In the genomic region with DNA sequence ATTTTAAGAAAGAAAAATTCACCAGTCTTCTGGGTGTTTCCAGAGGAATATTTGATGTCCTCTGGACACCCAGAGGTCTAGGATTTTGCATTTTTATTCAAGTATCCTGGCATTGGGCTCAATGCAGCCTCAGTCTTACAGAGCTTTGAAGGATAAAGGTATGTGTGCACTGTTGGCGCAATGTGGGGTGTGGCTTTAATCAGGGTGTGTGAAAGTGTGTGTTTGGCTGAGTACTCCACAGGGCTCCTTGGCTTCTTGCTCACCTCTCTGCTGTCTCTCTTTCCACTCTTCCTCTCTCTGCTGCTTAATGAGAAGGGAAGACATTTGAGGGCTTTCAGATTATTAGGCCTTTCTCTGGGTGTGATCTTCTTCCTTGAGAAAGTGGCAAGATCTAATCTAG, we compare ENCODE assay signal across 14 cellular contexts.
A peak's percentile ranks its signal among the peaks of the same experiment; 100 is the strongest.
DNase-seq lines count a peak whose midpoint lies in the region; ATAC-seq and TF ChIP-seq lines count a peak whose summit lies in the region.
"Had no signal": no experiment of that assay in that cellular context is flagged by ENCODE, and none has a peak within 500 bp of the region (broad histone marks: within the 10 kb centered on the region; RNA-seq: fewer than 3 reads in every experiment).

No MANE protein-coding gene starts in this region.

- no peaks in the 10 kb centered on the region for H3K4me1 ChIP-seq in mucosa of descending colon (ENCODE audit: low read depth)
- no peaks in the 10 kb centered on the region for H3K4me1 ChIP-seq in transverse colon
- H3K4me1 ChIP-seq: Caco-2, HAP-1 had no signal

- ATAC-seq in left colon (peak; percentile 76), mucosa of descending colon (peak; percentile 71)

- H3K9me3 ChIP-seq in mucosa of descending colon = no peaks in the 10 kb centered on the region
- H3K9me3 ChIP-seq in transverse colon = no peaks in the 10 kb centered on the region
- H3K9me3 ChIP-seq: HAP-1 had no signal

- WGBS in transverse colon (ENCODE audit: low coverage in 1 of 2), 2 donors = 60 to 88% methylated on average over 1 of the region's 1 CpG

- DNase-seq in left colon (peak in 1 of 2 donors; percentile 17), mucosa of descending colon (peak in 1 of 3 donors; percentile 33), transverse colon (peak; percentile 29), NCI-H748 (lab: John Stamatoyannopoulos, UW; ENCODE audit: unreplicated experiment) (no peak), HUDEP-2 (lab: John Stamatoyannopoulos, UW; ENCODE audit: unreplicated experiment in 76 of 76) (no peak), NCI-H526 (lab: John Stamatoyannopoulos, UW) (no peak)
- DNase-seq: C1 segment of cervical spinal cord; Caco-2; CD4-positive, alpha-beta memory T cell; DMS153; DND-41; GOT3; HFFc6 had no signal

- TF ChIP-seq CTCF in mucosa of descending colon (IDR thresholded peaks at IDR 0.05) = no peak
- no peak for TF ChIP-seq CTCF in transverse colon (IDR thresholded peaks at IDR 0.05)

- H3K27ac ChIP-seq in transverse colon = no peak overlapping the region

- TF ChIP-seq EP300 in transverse colon (IDR thresholded peaks at IDR 0.05; ENCODE audit: low read depth) = no peak

- in situ Hi-C loops in transverse colon (cut with MboI; ENCODE audit: low pct_ligation_motif_present in 1 of 4, low pct_unique_long_range_greater_than_20kb in 1 of 4, low sequenced_read_pairs in 3 of 4) = no loop called here

- TF ChIP-seq POLR2A in transverse colon (IDR thresholded peaks at IDR 0.05) = no peak

- H3K4me3 ChIP-seq in mucosa of descending colon = no peak overlapping the region
- no peak overlapping the region for H3K4me3 ChIP-seq in transverse colon
- H3K4me3 ChIP-seq: HAP-1 had no signal

- no peaks in the 10 kb centered on the region for H3K36me3 ChIP-seq in mucosa of descending colon (ENCODE audit: low read depth)
- no peaks in the 10 kb centered on the region for H3K36me3 ChIP-seq in transverse colon
- H3K36me3 ChIP-seq: HAP-1 had no signal

- H3K27me3 ChIP-seq in transverse colon = no peaks in the 10 kb centered on the region

- intact Hi-C loops in left colon (cut with DNase I, micrococcal nuclease) = no loop called here
- intact Hi-C loops in mucosa of descending colon (cut with DNase I, micrococcal nuclease) = no loop called here
- intact Hi-C loops in transverse colon (cut with DNase I; ENCODE audit: low total_unique reads) = no loop called here
